Comparison of ENCODE assay signal across 20 cellular contexts in the genomic region with DNA sequence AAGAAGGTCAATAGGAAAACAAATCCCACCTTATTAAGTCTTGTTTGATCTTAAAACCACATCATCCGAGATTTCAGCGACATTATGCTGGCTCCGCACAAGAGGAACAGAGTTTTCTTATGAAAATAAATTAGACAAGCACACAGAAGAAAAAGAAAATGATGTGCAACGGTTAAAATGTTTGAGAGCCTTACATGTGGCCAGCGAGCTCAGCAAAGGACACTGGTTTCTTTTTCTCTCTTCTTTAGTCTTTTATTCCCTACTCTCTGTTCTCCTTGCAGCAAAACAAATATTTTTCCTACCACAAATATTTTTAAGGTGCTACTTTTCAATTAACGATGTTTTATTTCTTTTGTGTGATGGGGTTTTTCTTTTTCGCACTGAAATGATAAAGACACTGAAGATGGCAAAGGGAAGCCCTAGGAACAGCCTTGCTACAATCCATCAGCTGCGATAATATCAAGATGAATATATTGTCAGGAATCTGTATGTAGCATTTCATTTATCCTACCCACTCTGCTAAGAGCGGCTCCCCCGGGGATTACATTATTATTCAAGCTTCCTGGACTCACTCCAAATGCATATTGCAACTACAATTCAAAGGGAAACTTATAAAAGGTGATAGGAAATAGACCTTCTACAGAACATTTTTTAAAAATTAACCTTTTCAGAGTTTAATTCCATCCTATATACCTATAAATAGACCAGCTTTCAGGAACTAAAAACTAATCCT.
DNase-seq lines count a peak whose midpoint lies in the region; TF ChIP-seq lines count a peak whose summit lies in the region.
"Had no signal": no experiment of that assay in that cellular context is flagged by ENCODE, and none has a peak within 500 bp of the region (broad histone marks: within the 10 kb centered on the region; RNA-seq: fewer than 3 reads in every experiment).

No MANE protein-coding gene starts in this region.

- peaks cover 32% of the 10 kb centered on the region for H3K4me1 Mint-ChIP-seq in neural progenitor cell

- H3K4me2 ChIP-seq in neural progenitor cell: no peak overlapping the region

- peaks cover 20% of the 10 kb centered on the region for H3F3A ChIP-seq in neural progenitor cell (ENCODE audit: low read depth)

- H3K4me3 Mint-ChIP-seq in neural progenitor cell: no peak overlapping the region
- H3K4me3 Mint-ChIP-seq: activated CD4-positive, alpha-beta T cell treated with anti-CD3 and anti-CD28 coated beads for 36 hours; activated CD8-positive, alpha-beta memory T cell treated with anti-CD3 and anti-CD28 coated beads, Interleukin-2, amount 10 ng/mL, durations not matched to agents 7 days and 5 days; activated naive CD8-positive, alpha-beta T cell; activated T-helper 1 cell treated with anti-CD3 and anti-CD28 coated beads, Interleukin-12 subunit alpha, Interleukin-12 subunit beta, Interleukin-2, Interleukin-4 antibody, amounts not matched to agents 30 ng/mL and 10 ng/mL and 1 ng/mL, durations not matched to agents 14 hours and 24 hours and 36 hours; CD14-positive monocyte; effector memory CD8-positive, alpha-beta T cell; naive thymus-derived CD8-positive, alpha-beta T cell; stimulated activated naive B cell treated with anti-CD40 and anti-IgM and Interleukin-4, amounts not matched to agents 10 μg/mL and 1 μg/mL and 100 μg/mL, for 72 hours; T-cell had no signal

- H3K4me3 ChIP-seq in neural progenitor cell: no peak overlapping the region
- H3K4me3 ChIP-seq in WERI-Rb-1 (ENCODE audit: low read depth, low read length): no peak overlapping the region

- no peaks in the 10 kb centered on the region for H3K36me3 Mint-ChIP-seq in neural progenitor cell
- H3K36me3 Mint-ChIP-seq: activated CD8-positive, alpha-beta memory T cell treated with anti-CD3 and anti-CD28 coated beads, Interleukin-2, amount 10 ng/mL, durations not matched to agents 7 days and 5 days; activated naive CD8-positive, alpha-beta T cell; CD14-positive monocyte; naive thymus-derived CD8-positive, alpha-beta T cell; stimulated activated naive B cell treated with anti-CD40 and anti-IgM and Interleukin-4, amounts not matched to agents 10 μg/mL and 1 μg/mL and 100 μg/mL, for 72 hours; T-cell had no signal

- no peaks in the 10 kb centered on the region for H3K9me3 ChIP-seq in neural progenitor cell (ENCODE audit: low read depth)
- H3K9me3 ChIP-seq in WERI-Rb-1 (ENCODE audit: severe bottlenecking): no peaks in the 10 kb centered on the region

- TF ChIP-seq CTCF in neural progenitor cell (IDR thresholded peaks at IDR 0.05) (no peak), WERI-Rb-1 (IDR thresholded peaks at IDR 0.05; ENCODE audit: low read depth, low read length) (no peak)

- H3K9me3 Mint-ChIP-seq in neural progenitor cell: no peaks in the 10 kb centered on the region
- H3K9me3 Mint-ChIP-seq: activated T-helper 1 cell treated with anti-CD3 and anti-CD28 coated beads, Interleukin-12 subunit alpha, Interleukin-12 subunit beta, Interleukin-2, Interleukin-4 antibody, amounts not matched to agents 30 ng/mL and 10 ng/mL and 1 ng/mL, durations not matched to agents 14 hours and 24 hours and 36 hours; CD14-positive monocyte; effector memory CD8-positive, alpha-beta T cell; naive thymus-derived CD8-positive, alpha-beta T cell; stimulated activated naive B cell treated with anti-CD40 and anti-IgM and Interleukin-4, amounts not matched to agents 10 μg/mL and 1 μg/mL and 100 μg/mL, for 72 hours; T-cell had no signal

- H3K79me2 ChIP-seq in neural progenitor cell (ENCODE audit: low read depth): no peaks in the 10 kb centered on the region

- H3K4me1 ChIP-seq in neural progenitor cell: peaks cover 29% of the 10 kb centered on the region

- peaks cover 6% of the 10 kb centered on the region for H3K27me3 Mint-ChIP-seq in neural progenitor cell (ENCODE audit: insufficient read depth, low read depth)

- H3K36me3 ChIP-seq in neural progenitor cell: no peaks in the 10 kb centered on the region
- H3K36me3 ChIP-seq in WERI-Rb-1: no peaks in the 10 kb centered on the region

- no peak overlapping the region for H3K27ac Mint-ChIP-seq in neural progenitor cell
- H3K27ac Mint-ChIP-seq: activated CD4-positive, alpha-beta T cell treated with anti-CD3 and anti-CD28 coated beads for 36 hours; activated CD8-positive, alpha-beta memory T cell treated with anti-CD3 and anti-CD28 coated beads, Interleukin-2, amount 10 ng/mL, durations not matched to agents 7 days and 5 days; activated naive CD8-positive, alpha-beta T cell; activated T-helper 1 cell treated with anti-CD3 and anti-CD28 coated beads, Interleukin-12 subunit alpha, Interleukin-12 subunit beta, Interleukin-2, Interleukin-4 antibody, amounts not matched to agents 30 ng/mL and 10 ng/mL and 1 ng/mL, durations not matched to agents 14 hours and 24 hours and 36 hours; CD14-positive monocyte; effector memory CD8-positive, alpha-beta T cell; naive thymus-derived CD8-positive, alpha-beta T cell; stimulated activated naive B cell treated with anti-CD40 and anti-IgM and Interleukin-4, amounts not matched to agents 10 μg/mL and 1 μg/mL and 100 μg/mL, for 72 hours; T-cell had no signal

- H3K27me3 ChIP-seq in neural progenitor cell (no peaks in the 10 kb centered on the region), WERI-Rb-1 (ENCODE audit: insufficient read depth, low read depth, severe bottlenecking) (no peaks in the 10 kb centered on the region)

- H2AFZ ChIP-seq in neural progenitor cell (replicated peaks): peak overlapping the region; percentile 78

- DNase-seq in NCI-H2227 treated with DMSO at 0.1 percent for 48 hours (lab: John Stamatoyannopoulos, UW): peak; percentile 8
- DNase-seq in NCI-H2227 (lab: John Stamatoyannopoulos, UW; ENCODE audit: unreplicated experiment): no peak
- DNase-seq in NCI-H1694 (lab: John Stamatoyannopoulos, UW): peak; percentile 7
- DNase-seq in NCI-H69 (lab: John Stamatoyannopoulos, UW): peak; percentile 95
- no peak for DNase-seq in neural progenitor cell (ENCODE audit: low spot score)
- DNase-seq in NCI-H510A treated with DMSO at 0.1 percent for 48 hours (lab: John Stamatoyannopoulos, UW): no peak
- no peak for DNase-seq in WERI-Rb-1
- no peak for DNase-seq in stimulated activated CD4-positive, alpha-beta T cell treated with anti-CD3 and anti-CD28 coated beads, Interleukin-4, amount 100 ng/mL, for 1 hour
- DNase-seq: activated CD4-positive, alpha-beta T cell treated with anti-CD3 and anti-CD28 coated beads for 36 hours; activated CD8-positive, alpha-beta memory T cell treated with anti-CD3 and anti-CD28 coated beads, Interleukin-2, amount 10 ng/mL, durations not matched to agents 7 days and 5 days; effector memory CD8-positive, alpha-beta T cell; left cardiac atrium; mesendoderm; MM.1S; naive thymus-derived CD8-positive, alpha-beta T cell; stimulated activated naive B cell treated with anti-CD40 and anti-IgM and Interleukin-4, amounts not matched to agents 10 μg/mL and 1 μg/mL and 100 μg/mL, for 72 hours; T-cell had no signal

- no peaks in the 10 kb centered on the region for H4K20me1 ChIP-seq in neural progenitor cell (ENCODE audit: low read depth)

- no peak overlapping the region for H3K9ac ChIP-seq in neural progenitor cell

- no peak overlapping the region for H3K27ac ChIP-seq in neural progenitor cell
- no peak overlapping the region for H3K27ac ChIP-seq in WERI-Rb-1

Comparison
In these comparisons a context has a peak if more than half of its experiments do, and no peak if none do; other contexts are left out.
1. DNase-seq: peak in NCI-H2227 treated with DMSO at 0.1 percent for 48 hours (single experiment), NCI-H1694 (single experiment) and NCI-H69 (single experiment); none in NCI-H2227 (single experiment), neural progenitor cell (single experiment), NCI-H510A treated with DMSO at 0.1 percent for 48 hours (single experiment), WERI-Rb-1 (single experiment) and stimulated activated CD4-positive, alpha-beta T cell treated with anti-CD3 and anti-CD28 coated beads, Interleukin-4, amount 100 ng/mL, for 1 hour (single experiment).